Comparison of ENCODE assay signal across 8 cellular contexts in genomic region chr12:94831081-94831747, GRCh38.
DNase-seq lines count a peak whose midpoint lies in the region; ATAC-seq and TF ChIP-seq lines count a peak whose summit lies in the region.

No MANE protein-coding gene starts in this region.

- H3K27me3 ChIP-seq in tibial nerve, result no peaks in the 10 kb centered on the region

- H3K27ac ChIP-seq in tibial nerve, result peak overlapping the region in 3 of 4 donors; percentile 54 to 80 (median 60)

- H3K4me1 ChIP-seq in tibial nerve, result peaks cover 0 to 40% (median 0%) of the 10 kb centered on the region in 4 donors

- H3K27me3 Mint-ChIP-seq in activated T-helper 1 cell treated with anti-CD3 and anti-CD28 coated beads, Interleukin-12 subunit alpha, Interleukin-12 subunit beta, Interleukin-2, Interleukin-4 antibody, amounts not matched to agents 30 ng/mL and 10 ng/mL and 1 ng/mL, durations not matched to agents 14 hours and 24 hours and 36 hours (ENCODE audit: insufficient read depth), result peaks cover 9% of the 10 kb centered on the region

- no peak for TF ChIP-seq POLR2A in tibial nerve (IDR thresholded peaks at IDR 0.05)

- TF ChIP-seq CTCF in GM13976 (IDR thresholded peaks at IDR 0.05; ENCODE audit: borderline replicate concordance, control extremely low read depth, extremely low read depth, insufficient read depth, missing control alignments), result no peak
- TF ChIP-seq CTCF in tibial nerve (IDR thresholded peaks at IDR 0.05), result no peak

- H3K27ac Mint-ChIP-seq in activated T-helper 1 cell treated with anti-CD3 and anti-CD28 coated beads, Interleukin-12 subunit alpha, Interleukin-12 subunit beta, Interleukin-2, Interleukin-4 antibody, amounts not matched to agents 30 ng/mL and 10 ng/mL and 1 ng/mL, durations not matched to agents 14 hours and 24 hours and 36 hours, result peak overlapping the region; percentile 4

- H3K4me1 Mint-ChIP-seq in activated T-helper 1 cell treated with anti-CD3 and anti-CD28 coated beads, Interleukin-12 subunit alpha, Interleukin-12 subunit beta, Interleukin-2, Interleukin-4 antibody, amounts not matched to agents 30 ng/mL and 10 ng/mL and 1 ng/mL, durations not matched to agents 14 hours and 24 hours and 36 hours (ENCODE audit: low read depth), result peaks cover 13% of the 10 kb centered on the region

- H3K4me3 Mint-ChIP-seq in activated T-helper 1 cell treated with anti-CD3 and anti-CD28 coated beads, Interleukin-12 subunit alpha, Interleukin-12 subunit beta, Interleukin-2, Interleukin-4 antibody, amounts not matched to agents 30 ng/mL and 10 ng/mL and 1 ng/mL, durations not matched to agents 14 hours and 24 hours and 36 hours, result no peak overlapping the region

- peak; percentile 91 for ATAC-seq in GM19395 (IDR thresholded peaks at IDR 0.05; ENCODE audit: unreplicated experiment)
- peak; percentile 93 for ATAC-seq in HG03280 (IDR thresholded peaks at IDR 0.05; ENCODE audit: unreplicated experiment)

- H3K4me3 ChIP-seq in tibial nerve, result no peak overlapping the region

- TF ChIP-seq EP300 in tibial nerve (IDR thresholded peaks at IDR 0.05), result no peak

- no peaks in the 10 kb centered on the region for H3K36me3 ChIP-seq in tibial nerve

- H3K36me3 Mint-ChIP-seq in activated T-helper 1 cell treated with anti-CD3 and anti-CD28 coated beads, Interleukin-12 subunit alpha, Interleukin-12 subunit beta, Interleukin-2, Interleukin-4 antibody, amounts not matched to agents 30 ng/mL and 10 ng/mL and 1 ng/mL, durations not matched to agents 14 hours and 24 hours and 36 hours (ENCODE audit: low read depth), result no peaks in the 10 kb centered on the region

- intact Hi-C loops in activated T-helper 1 cell treated with anti-CD3 and anti-CD28 coated beads, Interleukin-12 subunit alpha, Interleukin-12 subunit beta, Interleukin-2, Interleukin-4 antibody, amounts not matched to agents 30 ng/mL and 10 ng/mL and 1 ng/mL, durations not matched to agents 14 hours and 24 hours and 36 hours (cut with micrococcal nuclease), result no loop called here

- 62 to 74% methylated on average over 8 to 9 of the region's 9 CpGs for WGBS in tibial nerve, 2 donors

- no peaks in the 10 kb centered on the region for H3K9me3 Mint-ChIP-seq in activated T-helper 1 cell treated with anti-CD3 and anti-CD28 coated beads, Interleukin-12 subunit alpha, Interleukin-12 subunit beta, Interleukin-2, Interleukin-4 antibody, amounts not matched to agents 30 ng/mL and 10 ng/mL and 1 ng/mL, durations not matched to agents 14 hours and 24 hours and 36 hours

- in situ Hi-C loops in GM13976 (cut with MboI; ENCODE audit: low sequenced_read_pairs, unreplicated experiment), result no loop called here

- H3K9me3 ChIP-seq in tibial nerve, result no peaks in the 10 kb centered on the region

- DNase-seq in GM13976 (ENCODE audit: low spot score) (peak; percentile 79), tibial nerve (ENCODE audit: low spot score in 2 of 2) (no peak), NCI-H82 treated with DMSO at 0.1 percent for 48 hours (lab: John Stamatoyannopoulos, UW; ENCODE audit: unreplicated experiment) (no peak), NCI-H1436 (lab: John Stamatoyannopoulos, UW) (no peak), NCI-H524 (lab: John Stamatoyannopoulos, UW) (no peak)
- DNase-seq in activated T-helper 1 cell treated with anti-CD3 and anti-CD28 coated beads, Interleukin-12 subunit alpha, Interleukin-12 subunit beta, Interleukin-2, Interleukin-4 antibody, amounts not matched to agents 30 ng/mL and 10 ng/mL and 1 ng/mL, durations not matched to agents 14 hours and 24 hours and 36 hours (ENCODE audit: low spot score), result no peak
